In the genomic region with DNA sequence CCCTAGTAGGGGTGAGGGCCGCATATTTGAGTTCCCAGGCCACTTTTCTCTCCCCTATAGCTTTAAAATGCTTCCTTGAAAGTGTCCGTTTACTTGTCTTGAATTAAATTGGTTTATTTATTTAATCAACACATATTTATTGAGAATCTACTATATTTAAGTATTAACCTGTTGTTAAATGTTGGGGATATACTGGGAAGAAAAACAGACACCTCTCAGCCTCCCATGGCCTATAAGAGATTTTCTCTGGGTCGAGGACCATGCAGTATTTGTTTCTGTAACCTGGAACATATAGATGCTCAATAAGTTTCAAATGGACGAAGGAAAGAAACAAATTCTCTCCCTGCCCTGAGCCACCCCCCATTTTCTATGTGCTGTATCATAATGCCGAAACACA, we compare ENCODE assay signal across 9 cellular contexts.
DNase-seq lines count a peak whose midpoint lies in the region; ATAC-seq, FAIRE-seq and TF ChIP-seq lines count a peak whose summit lies in the region.
"Had no signal": no experiment of that assay in that cellular context is flagged by ENCODE, and none has a peak within 500 bp of the region (broad histone marks: within the 10 kb centered on the region; RNA-seq: fewer than 3 reads in every experiment).

No MANE protein-coding gene starts in this region.

- intact Hi-C loops in activated T-helper 2 cell treated with anti-CD3 and anti-CD28 coated beads, Interferon-gamma antibody, Interleukin-2, Interleukin-4, amounts not matched to agents 10 μg/mL and 5 μg/mL and 100 μg/mL, durations not matched to agents 14 hours and 24 hours and 36 hours (cut with micrococcal nuclease) = loop anchor here (1.0 to 5.0 kb wide), 2 partner anchors 10 to 375 kb away; a partner anchor contains a TSS

- no peaks in the 10 kb centered on the region for H3K4me1 ChIP-seq in keratinocyte (ENCODE audit: control insufficient read depth, extremely low read depth, insufficient read depth, low read length)
- peaks cover 10% of the 10 kb centered on the region for H3K4me1 ChIP-seq in stomach smooth muscle (ENCODE audit: control insufficient read depth, insufficient read depth, low read length)

- no peak for TF ChIP-seq CTCF in keratinocyte (optimal IDR thresholded peaks at IDR 0.05 in 1 of 3, IDR thresholded peaks at IDR 0.05 in 1 of 3, conservative IDR thresholded peaks at IDR 0.05 in 1 of 3; ENCODE audit: extremely low read depth in 1 of 3, insufficient read depth in 2 of 3, low read length in 3 of 3)

- DNase-seq in T-helper 2 cell treated with Interferon-gamma antibody and Interleukin-4, amounts not matched to agents 5 μg/mL and 100 μg/mL, for 36 hours (ENCODE audit: low spot score) = no peak
- DNase-seq in T-helper 2 cell (no peak), keratinocyte (ENCODE audit: low read depth, low spot score) (no peak)
- no peak for DNase-seq in activated T-helper 2 cell treated with anti-CD3 and anti-CD28 coated beads, Interferon-gamma antibody, Interleukin-2, Interleukin-4, amounts not matched to agents 10 μg/mL and 5 μg/mL and 100 μg/mL, durations not matched to agents 14 hours and 24 hours and 36 hours (ENCODE audit: low spot score)

- H3K9me1 ChIP-seq in keratinocyte (ENCODE audit: control insufficient read depth, extremely low read depth, insufficient read depth, low read length) = no peaks in the 10 kb centered on the region

- no peaks in the 10 kb centered on the region for H4K20me1 ChIP-seq in keratinocyte (ENCODE audit: control insufficient read depth, extremely low read depth, insufficient read depth, low read length)

- peak overlapping the region; percentile 87 for H3K4me2 ChIP-seq in keratinocyte (ENCODE audit: control insufficient read depth, extremely low read depth, insufficient read depth, low read depth, low read length)

- H2AFZ ChIP-seq in keratinocyte (ENCODE audit: control insufficient read depth, low read length) = peak overlapping the region; percentile 94

- no peaks in the 10 kb centered on the region for H3K9me3 Mint-ChIP-seq in T-helper 2 cell treated with Interferon-gamma antibody and Interleukin-4, amounts not matched to agents 5 μg/mL and 100 μg/mL, for 36 hours
- H3K9me3 Mint-ChIP-seq in activated T-helper 2 cell treated with anti-CD3 and anti-CD28 coated beads, Interferon-gamma antibody, Interleukin-2, Interleukin-4, amounts not matched to agents 10 μg/mL and 5 μg/mL and 100 μg/mL, durations not matched to agents 14 hours and 24 hours and 36 hours = no peaks in the 10 kb centered on the region

- H3K4me1 Mint-ChIP-seq in T-helper 2 cell treated with Interferon-gamma antibody and Interleukin-4, amounts not matched to agents 5 μg/mL and 100 μg/mL, for 36 hours (ENCODE audit: low read depth) = peaks cover 23% of the 10 kb centered on the region
- H3K4me1 Mint-ChIP-seq in activated T-helper 2 cell treated with anti-CD3 and anti-CD28 coated beads, Interferon-gamma antibody, Interleukin-2, Interleukin-4, amounts not matched to agents 10 μg/mL and 5 μg/mL and 100 μg/mL, durations not matched to agents 14 hours and 24 hours and 36 hours (ENCODE audit: low read depth) = peaks cover 25% of the 10 kb centered on the region

- H3K27ac Mint-ChIP-seq in T-helper 2 cell treated with Interferon-gamma antibody and Interleukin-4, amounts not matched to agents 5 μg/mL and 100 μg/mL, for 36 hours = peak overlapping the region; percentile 98
- H3K27ac Mint-ChIP-seq in activated T-helper 2 cell treated with anti-CD3 and anti-CD28 coated beads, Interferon-gamma antibody, Interleukin-2, Interleukin-4, amounts not matched to agents 10 μg/mL and 5 μg/mL and 100 μg/mL, durations not matched to agents 14 hours and 24 hours and 36 hours = peak overlapping the region; percentile 94

- dilution Hi-C loops in keratinocyte (cut with MboI; ENCODE audit: extremely low pct_ligation_motif_present, low sequenced_read_pairs) = no loop called here

- H3K27me3 Mint-ChIP-seq in T-helper 2 cell treated with Interferon-gamma antibody and Interleukin-4, amounts not matched to agents 5 μg/mL and 100 μg/mL, for 36 hours (ENCODE audit: low read depth) = peaks cover 5% of the 10 kb centered on the region
- H3K27me3 Mint-ChIP-seq in activated T-helper 2 cell treated with anti-CD3 and anti-CD28 coated beads, Interferon-gamma antibody, Interleukin-2, Interleukin-4, amounts not matched to agents 10 μg/mL and 5 μg/mL and 100 μg/mL, durations not matched to agents 14 hours and 24 hours and 36 hours (ENCODE audit: low read depth) = peaks cover 9% of the 10 kb centered on the region

- FAIRE-seq in keratinocyte (lab: Jason Lieb, UNC) = no peak
- FAIRE-seq: K562 had no signal

- ATAC-seq in HG03457 (IDR thresholded peaks at IDR 0.05; ENCODE audit: unreplicated experiment) (no peak), GM21360 (IDR thresholded peaks at IDR 0.05; ENCODE audit: unreplicated experiment) (no peak), GM18502 (IDR thresholded peaks at IDR 0.05; ENCODE audit: poor library complexity, unreplicated experiment) (no peak)
- ATAC-seq: K562 had no signal

- no peaks in the 10 kb centered on the region for H3K36me3 Mint-ChIP-seq in T-helper 2 cell treated with Interferon-gamma antibody and Interleukin-4, amounts not matched to agents 5 μg/mL and 100 μg/mL, for 36 hours (ENCODE audit: low read depth)
- H3K36me3 Mint-ChIP-seq in activated T-helper 2 cell treated with anti-CD3 and anti-CD28 coated beads, Interferon-gamma antibody, Interleukin-2, Interleukin-4, amounts not matched to agents 10 μg/mL and 5 μg/mL and 100 μg/mL, durations not matched to agents 14 hours and 24 hours and 36 hours (ENCODE audit: low read depth) = peaks cover 2% of the 10 kb centered on the region

- H3K9me3 ChIP-seq in keratinocyte (ENCODE audit: control insufficient read depth, low read depth, low read length) (no peaks in the 10 kb centered on the region), stomach smooth muscle (ENCODE audit: control insufficient read depth in 2 of 2, low read length in 2 of 2) (no peaks in the 10 kb centered on the region)

- H3K36me3 ChIP-seq in keratinocyte (ENCODE audit: control insufficient read depth in 2 of 2, extremely low read depth in 1 of 2, insufficient read depth in 2 of 2, low read length in 2 of 2) (no peaks in the 10 kb centered on the region), stomach smooth muscle (ENCODE audit: control insufficient read depth in 2 of 2, insufficient read depth in 2 of 2, low read length in 2 of 2) (no peaks in the 10 kb centered on the region)

- H3K79me2 ChIP-seq in keratinocyte (ENCODE audit: control insufficient read depth, insufficient read depth, low read length) = no peaks in the 10 kb centered on the region

- H3K4me3 ChIP-seq in keratinocyte (ENCODE audit: control insufficient read depth in 2 of 3, extremely low read depth in 1 of 3, insufficient read depth in 2 of 3, low read depth in 1 of 3, low read length in 3 of 3) (no peak overlapping the region), stomach smooth muscle (ENCODE audit: low read length in 2 of 2) (peak overlapping the region in 1 of 2 donors; percentile 86)
- H3K4me3 ChIP-seq: K562 had no signal

- H3K27me3 ChIP-seq in keratinocyte (ENCODE audit: control insufficient read depth, extremely low read depth, insufficient read depth, low read length) (no peaks in the 10 kb centered on the region), stomach smooth muscle (ENCODE audit: control insufficient read depth in 1 of 2, insufficient read depth in 2 of 2, low read length in 2 of 2) (no peaks in the 10 kb centered on the region)

- no peak overlapping the region for H3K27ac ChIP-seq in keratinocyte (ENCODE audit: control insufficient read depth, insufficient read depth, low read length)
- H3K27ac ChIP-seq in stomach smooth muscle (ENCODE audit: low read length) = peak overlapping the region; percentile 95

- peak overlapping the region; percentile 92 for H3K4me3 Mint-ChIP-seq in T-helper 2 cell treated with Interferon-gamma antibody and Interleukin-4, amounts not matched to agents 5 μg/mL and 100 μg/mL, for 36 hours
- H3K4me3 Mint-ChIP-seq in activated T-helper 2 cell treated with anti-CD3 and anti-CD28 coated beads, Interferon-gamma antibody, Interleukin-2, Interleukin-4, amounts not matched to agents 10 μg/mL and 5 μg/mL and 100 μg/mL, durations not matched to agents 14 hours and 24 hours and 36 hours (ENCODE audit: low read depth) = peak overlapping the region; percentile 93

- H3K9ac ChIP-seq in keratinocyte (ENCODE audit: control insufficient read depth, extremely low read depth, insufficient read depth, low read length) (peak overlapping the region; percentile 76), stomach smooth muscle (ENCODE audit: low read length in 2 of 2) (peak overlapping the region; percentile 82 to 90)
